ENCODE assay signal across 3 cellular contexts in genomic region chr1:39165049-39165448, GRCh38.
TF ChIP-seq lines count a peak whose summit lies in the region.

No MANE protein-coding gene starts in this region.

TF ChIP-seq in SK-N-SH treated with all-trans-retinoic acid at 6 μM for 48 hours, 23 proteins besides CTCF, POLR2A, EP300 and RAD21:
- TF ChIP-seq PATZ1 (CRISPR knock-in tag; IDR thresholded peaks at IDR 0.05; ENCODE audit: borderline replicate concordance) (no peak), ARNTL (CRISPR knock-in tag; IDR thresholded peaks at IDR 0.05; ENCODE audit: borderline replicate concordance, low read depth) (no peak), SNAI2 (CRISPR knock-in tag; IDR thresholded peaks at IDR 0.05) (no peak)
- TF ChIP-seq, protein P1, sequence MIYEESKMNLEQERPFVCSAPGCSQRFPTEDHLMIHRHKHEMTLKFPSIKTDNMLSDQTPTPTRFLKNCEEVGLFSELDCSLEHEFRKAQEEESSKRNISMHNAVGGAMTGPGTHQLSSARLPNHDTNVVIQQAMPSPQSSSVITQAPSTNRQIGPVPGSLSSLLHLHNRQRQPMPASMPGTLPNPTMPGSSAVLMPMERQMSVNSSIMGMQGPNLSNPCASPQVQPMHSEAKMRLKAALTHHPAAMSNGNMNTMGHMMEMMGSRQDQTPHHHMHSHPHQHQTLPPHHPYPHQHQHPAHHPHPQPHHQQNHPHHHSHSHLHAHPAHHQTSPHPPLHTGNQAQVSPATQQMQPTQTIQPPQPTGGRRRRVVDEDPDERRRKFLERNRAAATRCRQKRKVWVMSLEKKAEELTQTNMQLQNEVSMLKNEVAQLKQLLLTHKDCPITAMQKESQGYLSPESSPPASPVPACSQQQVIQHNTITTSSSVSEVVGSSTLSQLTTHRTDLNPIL (CRISPR knock-in tag; IDR thresholded peaks at IDR 0.05; ENCODE audit: low read depth), result no peak

TF ChIP-seq in SK-N-SH, 30 proteins besides CTCF, POLR2A, EP300 and RAD21:
- TF ChIP-seq MEF2A (IDR thresholded peaks at IDR 0.05; ENCODE audit: borderline replicate concordance, low read depth), result no peak
- TF ChIP-seq, protein P2, sequence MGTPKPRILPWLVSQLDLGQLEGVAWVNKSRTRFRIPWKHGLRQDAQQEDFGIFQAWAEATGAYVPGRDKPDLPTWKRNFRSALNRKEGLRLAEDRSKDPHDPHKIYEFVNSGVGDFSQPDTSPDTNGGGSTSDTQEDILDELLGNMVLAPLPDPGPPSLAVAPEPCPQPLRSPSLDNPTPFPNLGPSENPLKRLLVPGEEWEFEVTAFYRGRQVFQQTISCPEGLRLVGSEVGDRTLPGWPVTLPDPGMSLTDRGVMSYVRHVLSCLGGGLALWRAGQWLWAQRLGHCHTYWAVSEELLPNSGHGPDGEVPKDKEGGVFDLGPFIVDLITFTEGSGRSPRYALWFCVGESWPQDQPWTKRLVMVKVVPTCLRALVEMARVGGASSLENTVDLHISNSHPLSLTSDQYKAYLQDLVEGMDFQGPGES (IDR thresholded peaks at IDR 0.05; ENCODE audit: low read depth, low read length), result no peak

TF ChIP-seq in H1, 55 proteins besides CTCF, POLR2A, EP300 and RAD21:
- no peak for TF ChIP-seq NRF1 (IDR thresholded peaks at IDR 0.05; ENCODE audit: low read depth, low read length)
- TF ChIP-seq BCL11A (IDR thresholded peaks at IDR 0.05; ENCODE audit: low read depth in 2 of 2, low read length in 2 of 2), result no peak
